ENCODE assay signal across 13 cellular contexts in genomic region chr21:45768741-45769049, GRCh38.
DNase-seq lines count a peak whose midpoint lies in the region; ATAC-seq lines count a peak whose summit lies in the region.
"Had no signal": no experiment of that assay in that cellular context is flagged by ENCODE, and none has a peak within 500 bp of the region (broad histone marks: within the 10 kb centered on the region; RNA-seq: fewer than 3 reads in every experiment).

No MANE protein-coding gene starts in this region.

- peaks cover 43% of the 10 kb centered on the region for H3K4me1 Mint-ChIP-seq in activated CD4-positive, alpha-beta T cell treated with anti-CD3 and anti-CD28 coated beads, Interleukin-2, amount 10 ng/mL, durations not matched to agents 24 days and 14 days
- peaks cover 44% of the 10 kb centered on the region for H3K4me1 Mint-ChIP-seq in activated T-helper 2 cell treated with anti-CD3 and anti-CD28 coated beads, Interferon-gamma antibody, Interleukin-2, Interleukin-4, amounts not matched to agents 10 μg/mL and 5 μg/mL and 100 μg/mL, durations not matched to agents 14 hours and 24 hours and 36 hours (ENCODE audit: low read depth)

- H2BK5ac ChIP-seq in neuronal stem cell (ENCODE audit: low read length) = no peak overlapping the region

- no peaks in the 10 kb centered on the region for H3K9me3 Mint-ChIP-seq in activated CD4-positive, alpha-beta T cell treated with anti-CD3 and anti-CD28 coated beads, Interleukin-2, amount 10 ng/mL, durations not matched to agents 24 days and 14 days
- peaks cover 11% of the 10 kb centered on the region for H3K9me3 Mint-ChIP-seq in activated T-helper 2 cell treated with anti-CD3 and anti-CD28 coated beads, Interferon-gamma antibody, Interleukin-2, Interleukin-4, amounts not matched to agents 10 μg/mL and 5 μg/mL and 100 μg/mL, durations not matched to agents 14 hours and 24 hours and 36 hours

- no peak overlapping the region for H2BK120ac ChIP-seq in neuronal stem cell (ENCODE audit: low read depth, low read length)

- no peak overlapping the region for H4K91ac ChIP-seq in neuronal stem cell (ENCODE audit: low read depth, low read length, poor library complexity)

- H2AK5ac ChIP-seq in neuronal stem cell (ENCODE audit: low read depth, low read length) = no peak overlapping the region

- H3K27ac ChIP-seq in Karpas-422 (ENCODE audit: low read length) = no peak overlapping the region
- no peak overlapping the region for H3K27ac ChIP-seq in neuronal stem cell (replicated peaks; ENCODE audit: low read length)
- H3K27ac ChIP-seq in right cardiac atrium (ENCODE audit: low read length) = no peak overlapping the region
- H3K27ac ChIP-seq: esophagus muscularis mucosa, KMS-11, upper lobe of left lung had no signal

- no peaks in the 10 kb centered on the region for H3K9me2 ChIP-seq in Karpas-422 (replicated peaks; ENCODE audit: insufficient read depth, low read length)

- H3K9ac ChIP-seq in Karpas-422 (ENCODE audit: low read length) (no peak overlapping the region), neuronal stem cell (ENCODE audit: low read depth, low read length, poor library complexity) (no peak overlapping the region)
- H3K9ac ChIP-seq: KMS-11 had no signal

- no peak overlapping the region for H2BK15ac ChIP-seq in neuronal stem cell (ENCODE audit: low read length)

- H3K4me3 Mint-ChIP-seq in activated CD4-positive, alpha-beta T cell treated with anti-CD3 and anti-CD28 coated beads, Interleukin-2, amount 10 ng/mL, durations not matched to agents 24 days and 14 days = peak overlapping the region; percentile 63
- no peak overlapping the region for H3K4me3 Mint-ChIP-seq in activated T-helper 2 cell treated with anti-CD3 and anti-CD28 coated beads, Interferon-gamma antibody, Interleukin-2, Interleukin-4, amounts not matched to agents 10 μg/mL and 5 μg/mL and 100 μg/mL, durations not matched to agents 14 hours and 24 hours and 36 hours (ENCODE audit: low read depth)

- H3K18ac ChIP-seq in neuronal stem cell (ENCODE audit: low read length) = peak overlapping the region; percentile 8

- H3K9me3 ChIP-seq in Karpas-422 (ENCODE audit: low read length) (peaks cover 4% of the 10 kb centered on the region; the same call in 1 of the 2 replicates), neuronal stem cell (replicated peaks in 1 of 2; ENCODE audit: control insufficient read depth in 2 of 2, insufficient read depth in 1 of 2, low read depth in 1 of 2, low read length in 2 of 2) (no peaks in the 10 kb centered on the region), right cardiac atrium (ENCODE audit: control insufficient read depth, low read length) (no peaks in the 10 kb centered on the region)
- H3K9me3 ChIP-seq: upper lobe of left lung had no signal

- no peak overlapping the region for H3K4ac ChIP-seq in neuronal stem cell (ENCODE audit: low read length)

- H3K36me3 Mint-ChIP-seq in activated CD4-positive, alpha-beta T cell treated with anti-CD3 and anti-CD28 coated beads, Interleukin-2, amount 10 ng/mL, durations not matched to agents 24 days and 14 days (ENCODE audit: low read depth) = peaks cover 4% of the 10 kb centered on the region
- no peaks in the 10 kb centered on the region for H3K36me3 Mint-ChIP-seq in activated T-helper 2 cell treated with anti-CD3 and anti-CD28 coated beads, Interferon-gamma antibody, Interleukin-2, Interleukin-4, amounts not matched to agents 10 μg/mL and 5 μg/mL and 100 μg/mL, durations not matched to agents 14 hours and 24 hours and 36 hours (ENCODE audit: low read depth)

- no peaks in the 10 kb centered on the region for H3K27me3 Mint-ChIP-seq in activated CD4-positive, alpha-beta T cell treated with anti-CD3 and anti-CD28 coated beads, Interleukin-2, amount 10 ng/mL, durations not matched to agents 24 days and 14 days
- H3K27me3 Mint-ChIP-seq in activated T-helper 2 cell treated with anti-CD3 and anti-CD28 coated beads, Interferon-gamma antibody, Interleukin-2, Interleukin-4, amounts not matched to agents 10 μg/mL and 5 μg/mL and 100 μg/mL, durations not matched to agents 14 hours and 24 hours and 36 hours (ENCODE audit: low read depth) = no peaks in the 10 kb centered on the region

- no peak overlapping the region for H3K14ac ChIP-seq in neuronal stem cell (ENCODE audit: low read length)

- H2AFZ ChIP-seq in Karpas-422 (ENCODE audit: low read length) (no peak overlapping the region), neuronal stem cell (ENCODE audit: low read length) (no peak overlapping the region)

- H3K27ac Mint-ChIP-seq in activated CD4-positive, alpha-beta T cell treated with anti-CD3 and anti-CD28 coated beads, Interleukin-2, amount 10 ng/mL, durations not matched to agents 24 days and 14 days = peak overlapping the region; percentile 92
- peak overlapping the region; percentile 82 for H3K27ac Mint-ChIP-seq in activated T-helper 2 cell treated with anti-CD3 and anti-CD28 coated beads, Interferon-gamma antibody, Interleukin-2, Interleukin-4, amounts not matched to agents 10 μg/mL and 5 μg/mL and 100 μg/mL, durations not matched to agents 14 hours and 24 hours and 36 hours

- no peaks in the 10 kb centered on the region for H3K36me3 ChIP-seq in Karpas-422 (ENCODE audit: insufficient read depth, low read length)
- no peaks in the 10 kb centered on the region for H3K36me3 ChIP-seq in neuronal stem cell (replicated peaks in 1 of 2; ENCODE audit: control insufficient read depth in 2 of 2, insufficient read depth in 2 of 2, low read length in 2 of 2)
- H3K36me3 ChIP-seq: esophagus muscularis mucosa, upper lobe of left lung had no signal

- no peaks in the 10 kb centered on the region for H4K20me1 ChIP-seq in Karpas-422 (ENCODE audit: insufficient read depth, low read depth, low read length)

- ATAC-seq in GM19351 (IDR thresholded peaks at IDR 0.05; ENCODE audit: unreplicated experiment) (no peak), right cardiac atrium (no peak), GM21723 (IDR thresholded peaks at IDR 0.05; ENCODE audit: unreplicated experiment) (no peak)

- no CpG with 5 or more reads among the region's 11 CpGs for WGBS in neuronal stem cell (ENCODE audit: extremely low coverage in 2 of 2, insufficient read length in 2 of 2, insufficient replicate concordance in 1 of 2), 2 donors
- 81% methylated on average over 11 of the region's 11 CpGs for WGBS in right cardiac atrium

- no peak overlapping the region for H3K4me3 ChIP-seq in Karpas-422 (ENCODE audit: low read length)
- no peak overlapping the region for H3K4me3 ChIP-seq in neuronal stem cell (ENCODE audit: low read length in 2 of 2)
- H3K4me3 ChIP-seq in right cardiac atrium (ENCODE audit: low read length) = no peak overlapping the region
- H3K4me3 ChIP-seq: esophagus muscularis mucosa, upper lobe of left lung had no signal

- H3K4me1 ChIP-seq in Karpas-422 (ENCODE audit: low read length) (no peaks in the 10 kb centered on the region), neuronal stem cell (ENCODE audit: control insufficient read depth in 2 of 2, insufficient read depth in 1 of 2, low read depth in 1 of 2, low read length in 2 of 2) (peaks cover 0 to 5% of the 10 kb centered on the region in 2 donors), right cardiac atrium (ENCODE audit: control insufficient read depth, insufficient read depth, low read length) (no peaks in the 10 kb centered on the region)
- H3K4me1 ChIP-seq: upper lobe of left lung had no signal

- no peaks in the 10 kb centered on the region for H3K79me1 ChIP-seq in neuronal stem cell (ENCODE audit: low read depth, low read length)

- H3K4me2 ChIP-seq in Karpas-422 (ENCODE audit: low read depth, low read length, poor library complexity, severe bottlenecking) (no peak overlapping the region), neuronal stem cell (ENCODE audit: insufficient read depth, low read length, poor library complexity, severe bottlenecking) (no peak overlapping the region)
- H3K4me2 ChIP-seq: KMS-11 had no signal

- H3K27me3 ChIP-seq in Karpas-422 (ENCODE audit: low read length) (no peaks in the 10 kb centered on the region), neuronal stem cell (ENCODE audit: control insufficient read depth in 3 of 3, insufficient read depth in 3 of 3, low read depth in 1 of 3, low read length in 3 of 3) (no peaks in the 10 kb centered on the region), right cardiac atrium (ENCODE audit: control insufficient read depth, insufficient read depth) (no peaks in the 10 kb centered on the region)
- H3K27me3 ChIP-seq: esophagus muscularis mucosa, upper lobe of left lung had no signal

- H3K79me2 ChIP-seq in Karpas-422 (ENCODE audit: low read length) = no peaks in the 10 kb centered on the region

- H4K8ac ChIP-seq in neuronal stem cell (ENCODE audit: low read depth, low read length) = no peak overlapping the region

- intact Hi-C loops in activated CD4-positive, alpha-beta T cell treated with anti-CD3 and anti-CD28 coated beads, Interleukin-2, amount 10 ng/mL, durations not matched to agents 24 days and 14 days (cut with micrococcal nuclease) = loop anchor here (1.0 kb wide), 2 partner anchors 123 to 217 kb away; no protein-coding TSS in a partner anchor
- intact Hi-C loops in activated T-helper 2 cell treated with anti-CD3 and anti-CD28 coated beads, Interferon-gamma antibody, Interleukin-2, Interleukin-4, amounts not matched to agents 10 μg/mL and 5 μg/mL and 100 μg/mL, durations not matched to agents 14 hours and 24 hours and 36 hours (cut with micrococcal nuclease) = loop anchor here (1.0 to 2.0 kb wide), 2 partner anchors 125 to 218 kb away; partner anchors contain the start of gene PCBP3
- intact Hi-C loops in right cardiac atrium (cut with DNase I) = no loop called here

- no peak overlapping the region for H2BK12ac ChIP-seq in neuronal stem cell (ENCODE audit: low read length)

- H3K23ac ChIP-seq in neuronal stem cell (ENCODE audit: low read depth, low read length, poor library complexity) = no peak overlapping the region

- DNase-seq in activated CD4-positive, alpha-beta T cell treated with anti-CD3 and anti-CD28 coated beads, Interleukin-2, amount 10 ng/mL, durations not matched to agents 24 days and 14 days = peak; percentile 71
- DNase-seq in activated CD4-positive, alpha-beta T cell treated with anti-CD3 and anti-CD28 coated beads, Interleukin-2, amount 50 U/mL, for 4 hours = no peak
- peak; percentile 41 for DNase-seq in Karpas-422
- no peak for DNase-seq in activated T-helper 2 cell treated with anti-CD3 and anti-CD28 coated beads, Interferon-gamma antibody, Interleukin-2, Interleukin-4, amounts not matched to agents 10 μg/mL and 5 μg/mL and 100 μg/mL, durations not matched to agents 14 hours and 24 hours and 36 hours (ENCODE audit: low spot score)
- DNase-seq in neuronal stem cell (ENCODE audit: low spot score) = no peak
- DNase-seq in right cardiac atrium = no peak
- DNase-seq: islet precursor cell, NCI-H748 treated with DMSO at 0.1 percent for 48 hours, upper lobe of left lung had no signal

Comparison
In these comparisons a context has a peak if more than half of its experiments do, and no peak if none do; other contexts are left out.
1. DNase-seq: peak in activated CD4-positive, alpha-beta T cell treated with anti-CD3 and anti-CD28 coated beads, Interleukin-2, amount 10 ng/mL, durations not matched to agents 24 days and 14 days (single experiment) and Karpas-422 (single experiment); none in activated CD4-positive, alpha-beta T cell treated with anti-CD3 and anti-CD28 coated beads, Interleukin-2, amount 50 U/mL, for 4 hours (0 of 2), activated T-helper 2 cell treated with anti-CD3 and anti-CD28 coated beads, Interferon-gamma antibody, Interleukin-2, Interleukin-4, amounts not matched to agents 10 μg/mL and 5 μg/mL and 100 μg/mL, durations not matched to agents 14 hours and 24 hours and 36 hours (single experiment), neuronal stem cell (single experiment) and right cardiac atrium (0 of 3).
2. intact Hi-C loops: an anchor here in activated CD4-positive, alpha-beta T cell treated with anti-CD3 and anti-CD28 coated beads, Interleukin-2, amount 10 ng/mL, durations not matched to agents 24 days and 14 days (1.0 kb wide) and activated T-helper 2 cell treated with anti-CD3 and anti-CD28 coated beads, Interferon-gamma antibody, Interleukin-2, Interleukin-4, amounts not matched to agents 10 μg/mL and 5 μg/mL and 100 μg/mL, durations not matched to agents 14 hours and 24 hours and 36 hours (1.0 to 2.0 kb wide); none called in right cardiac atrium.